ENCODE assay signal across 8 cellular contexts in the genomic region with DNA sequence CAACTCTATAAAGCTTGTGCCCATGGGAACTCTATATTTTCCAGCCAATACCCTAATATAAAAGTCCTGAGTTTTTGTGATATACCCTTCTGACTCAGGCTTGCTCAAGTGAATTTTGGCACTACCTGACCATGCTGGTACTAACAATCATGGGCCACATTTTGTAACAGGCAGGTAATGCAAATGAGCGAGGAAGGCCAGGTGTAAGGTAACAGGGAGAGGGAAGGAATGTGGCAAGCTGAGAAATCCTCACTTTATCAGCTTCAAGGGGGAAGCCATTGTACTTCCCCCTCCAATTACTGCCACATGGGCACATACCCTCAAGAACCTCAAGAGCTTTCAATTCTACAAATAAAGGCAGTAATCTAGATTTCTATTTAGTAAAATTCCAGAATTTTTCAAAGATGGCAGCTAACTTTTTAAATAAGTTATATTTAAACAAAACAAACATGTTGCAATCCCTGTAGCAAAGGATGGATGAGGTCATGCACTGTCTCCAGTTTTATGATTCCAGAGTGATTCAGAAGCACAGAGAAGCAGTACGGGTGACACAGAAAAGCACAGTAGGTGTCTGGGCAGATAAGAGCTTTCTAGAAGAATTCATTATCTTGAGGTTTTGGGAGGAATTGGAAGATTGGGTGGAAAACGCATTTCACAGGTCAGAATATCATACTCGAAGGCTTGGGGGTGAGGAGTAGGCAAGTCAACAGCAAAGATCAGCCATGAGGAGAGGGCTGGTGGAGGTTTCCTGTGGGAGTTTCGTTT.
DNase-seq lines count a peak whose midpoint lies in the region; ATAC-seq and TF ChIP-seq lines count a peak whose summit lies in the region.

No MANE protein-coding gene starts in this region.

- peak overlapping the region; percentile 83 for H3K27ac ChIP-seq in HUES6 (ENCODE audit: low read depth, low read length)
- peak overlapping the region; percentile 50 for H3K27ac ChIP-seq in mesodermal cell (ENCODE audit: low read depth, low read length, severe bottlenecking)

- no peak overlapping the region for H3K9ac ChIP-seq in HUES6 (ENCODE audit: low read length)

- in situ Hi-C loops in astrocyte of the spinal cord (cut with HindIII; ENCODE audit: low sequenced_read_pairs) = no loop called here

- ATAC-seq in HG03108 (IDR thresholded peaks at IDR 0.05; ENCODE audit: unreplicated experiment) = no peak
- no peak for ATAC-seq in GM21723 (IDR thresholded peaks at IDR 0.05; ENCODE audit: unreplicated experiment)
- ATAC-seq in HG03045 (IDR thresholded peaks at IDR 0.05; ENCODE audit: unreplicated experiment) = no peak

- TF ChIP-seq CTCF in AG10803 (conservative IDR thresholded peaks at IDR 0.05; ENCODE audit: low read length) (no peak), astrocyte of the spinal cord (IDR thresholded peaks at IDR 0.05; ENCODE audit: low read depth, low read length) (no peak)

- peak; percentile 87 for DNase-seq in AG10803 (ENCODE audit: low read depth)
- DNase-seq in astrocyte of the spinal cord (ENCODE audit: low read depth, low spot score) = peak; percentile 87
- DNase-seq in SKM-1 (lab: John Stamatoyannopoulos, UW; ENCODE audit: unreplicated experiment) = no peak

- H3K4me1 ChIP-seq in HUES6 (ENCODE audit: control insufficient read depth, insufficient read depth, low read length) (peaks cover 48% of the 10 kb centered on the region), mesodermal cell (ENCODE audit: control insufficient read depth, insufficient read depth, low read length, poor library complexity, severe bottlenecking) (peaks cover 26% of the 10 kb centered on the region)

- peak overlapping the region; percentile 40 for H3K4me3 ChIP-seq in AG10803 (ENCODE audit: low read length)
- H3K4me3 ChIP-seq in HUES6 (ENCODE audit: low read depth, low read length) = no peak overlapping the region
- H3K4me3 ChIP-seq in astrocyte of the spinal cord (ENCODE audit: low read depth, low read length) = peak overlapping the region; percentile 7
- no peak overlapping the region for H3K4me3 ChIP-seq in mesodermal cell (ENCODE audit: extremely low read depth, insufficient read depth, low read length, poor library complexity, severe bottlenecking)

- H3K36me3 ChIP-seq in HUES6 (ENCODE audit: control insufficient read depth, insufficient read depth, low read length) (0 out of 2 replicates have a peak, but pooled peaks cover 7% of the 10 kb centered on the region), mesodermal cell (ENCODE audit: control insufficient read depth, insufficient read depth, low read length) (no peaks in the 10 kb centered on the region)

- WGBS in mesodermal cell (ENCODE audit: insufficient coverage in 2 of 2), 2 experiments = 81 to 92% methylated on average over 2 to 4 of the region's 5 CpGs

- no peaks in the 10 kb centered on the region for H3K27me3 ChIP-seq in HUES6 (ENCODE audit: control insufficient read depth, insufficient read depth, low read length)

- H3K9me3 ChIP-seq in HUES6 (ENCODE audit: control insufficient read depth, insufficient read depth, low read depth, low read length) (peaks cover 7% of the 10 kb centered on the region), mesodermal cell (ENCODE audit: control insufficient read depth, low read length) (no peaks in the 10 kb centered on the region)

Comparison
In these comparisons a context has a peak if more than half of its experiments do, and no peak if none do; other contexts are left out.
1. H3K4me3 ChIP-seq: peak in AG10803 (single experiment) and astrocyte of the spinal cord (single experiment); none in HUES6 (single experiment) and mesodermal cell (single experiment).